Comparison of ENCODE assay signal across 11 cellular contexts in genomic region chr1:172287207-172287606, GRCh38.
DNase-seq lines count a peak whose midpoint lies in the region; ATAC-seq and TF ChIP-seq lines count a peak whose summit lies in the region.
"Had no signal": no experiment of that assay in that cellular context is flagged by ENCODE, and none has a peak within 500 bp of the region (broad histone marks: within the 10 kb centered on the region; RNA-seq: fewer than 3 reads in every experiment).

No MANE protein-coding gene starts in this region.

- no peak for ATAC-seq in GM21381 (IDR thresholded peaks at IDR 0.05; ENCODE audit: unreplicated experiment)
- ATAC-seq in activated CD4-positive, CD25-positive, alpha-beta regulatory T cell treated with anti-CD3 and anti-CD28 coated beads, Interleukin-2, amount 50 U/mL, for 24 hours: no peak
- ATAC-seq in HG03432 (IDR thresholded peaks at IDR 0.05; ENCODE audit: unreplicated experiment): no peak

- H3K27me3 ChIP-seq in SK-N-SH (ENCODE audit: insufficient read depth): no peaks in the 10 kb centered on the region

- no peak for TF ChIP-seq CTCF in SK-N-SH (IDR thresholded peaks at IDR 0.05)
- no peak for TF ChIP-seq CTCF in fibroblast of villous mesenchyme (IDR thresholded peaks at IDR 0.05; ENCODE audit: insufficient read depth, low read depth, low read length)

- peak in 1 of 2 experiments; percentile 39; a peak in 1 of 4 replicates for TF ChIP-seq EP300 in SK-N-SH (IDR thresholded peaks at IDR 0.05; ENCODE audit: borderline replicate concordance in 1 of 2, low read depth in 1 of 2, low read length in 1 of 2)

- H3K27ac ChIP-seq in SK-N-SH (ENCODE audit: low read depth in 2 of 2, low read length in 1 of 2): peak overlapping the region; percentile 69 to 89

- no peaks in the 10 kb centered on the region for H3K9me2 ChIP-seq in SK-N-SH

- H3F3A ChIP-seq in SK-N-SH (replicated peaks; ENCODE audit: insufficient read depth): peaks cover 11% of the 10 kb centered on the region

- no peaks in the 10 kb centered on the region for H3K9me3 ChIP-seq in SK-N-SH

- peaks cover 6% of the 10 kb centered on the region for H3K4me1 Mint-ChIP-seq in activated T-helper 1 cell treated with anti-CD3 and anti-CD28 coated beads, Interleukin-12 subunit alpha, Interleukin-12 subunit beta, Interleukin-2, Interleukin-4 antibody, amounts not matched to agents 30 ng/mL and 10 ng/mL and 1 ng/mL, durations not matched to agents 14 hours and 24 hours and 36 hours (ENCODE audit: low read depth)
- H3K4me1 Mint-ChIP-seq: CD4-positive, CD25-positive, alpha-beta regulatory T cell had no signal

- H3K79me2 ChIP-seq in SK-N-SH (ENCODE audit: insufficient read depth): no peaks in the 10 kb centered on the region

- H3K4me2 ChIP-seq in SK-N-SH: peak overlapping the region; percentile 44; the same call in 1 of the 2 replicates

- peaks cover under 1% of the 10 kb centered on the region for H3K36me3 Mint-ChIP-seq in activated T-helper 1 cell treated with anti-CD3 and anti-CD28 coated beads, Interleukin-12 subunit alpha, Interleukin-12 subunit beta, Interleukin-2, Interleukin-4 antibody, amounts not matched to agents 30 ng/mL and 10 ng/mL and 1 ng/mL, durations not matched to agents 14 hours and 24 hours and 36 hours (ENCODE audit: low read depth)
- H3K36me3 Mint-ChIP-seq: CD4-positive, CD25-positive, alpha-beta regulatory T cell had no signal

- no peak overlapping the region for H3K4me3 Mint-ChIP-seq in activated T-helper 1 cell treated with anti-CD3 and anti-CD28 coated beads, Interleukin-12 subunit alpha, Interleukin-12 subunit beta, Interleukin-2, Interleukin-4 antibody, amounts not matched to agents 30 ng/mL and 10 ng/mL and 1 ng/mL, durations not matched to agents 14 hours and 24 hours and 36 hours
- H3K4me3 Mint-ChIP-seq: CD4-positive, CD25-positive, alpha-beta regulatory T cell had no signal

- H3K4me3 ChIP-seq in SK-N-SH (ENCODE audit: low read depth in 2 of 2, low read length in 1 of 2): no peak overlapping the region
- no peak overlapping the region for H3K4me3 ChIP-seq in fibroblast of villous mesenchyme (ENCODE audit: low read depth, low read length)

- intact Hi-C loops in activated T-helper 1 cell treated with anti-CD3 and anti-CD28 coated beads, Interleukin-12 subunit alpha, Interleukin-12 subunit beta, Interleukin-2, Interleukin-4 antibody, amounts not matched to agents 30 ng/mL and 10 ng/mL and 1 ng/mL, durations not matched to agents 14 hours and 24 hours and 36 hours (cut with micrococcal nuclease): no loop called here

- peaks cover 6 to 9% of the 10 kb centered on the region in 2 experiments; a peak in 2 of 4 replicates for H3K4me1 ChIP-seq in SK-N-SH (ENCODE audit: control insufficient read depth in 1 of 2, insufficient read depth in 2 of 2, low read depth in 1 of 2, low read length in 1 of 2)

- no peak overlapping the region for H3K9ac ChIP-seq in SK-N-SH

- CTCF ChIA-PET in SK-N-SH (lab: Yijun Ruan, JAX): no interaction called here

- peaks cover 2% of the 10 kb centered on the region for H3K9me3 Mint-ChIP-seq in activated T-helper 1 cell treated with anti-CD3 and anti-CD28 coated beads, Interleukin-12 subunit alpha, Interleukin-12 subunit beta, Interleukin-2, Interleukin-4 antibody, amounts not matched to agents 30 ng/mL and 10 ng/mL and 1 ng/mL, durations not matched to agents 14 hours and 24 hours and 36 hours

- DNase-seq in Ammon's horn (ENCODE audit: low spot score) (peak; percentile 38), SK-N-SH (no peak), fibroblast of villous mesenchyme (ENCODE audit: low read depth) (peak; percentile 75), pons (ENCODE audit: low spot score) (peak; percentile 38)
- no peak for DNase-seq in activated T-helper 1 cell treated with anti-CD3 and anti-CD28 coated beads, Interleukin-12 subunit alpha, Interleukin-12 subunit beta, Interleukin-2, Interleukin-4 antibody, amounts not matched to agents 30 ng/mL and 10 ng/mL and 1 ng/mL, durations not matched to agents 14 hours and 24 hours and 36 hours (ENCODE audit: low spot score)
- DNase-seq: CD4-positive, CD25-positive, alpha-beta regulatory T cell; H7; T-helper 9 cell had no signal

- H3K27ac Mint-ChIP-seq in activated T-helper 1 cell treated with anti-CD3 and anti-CD28 coated beads, Interleukin-12 subunit alpha, Interleukin-12 subunit beta, Interleukin-2, Interleukin-4 antibody, amounts not matched to agents 30 ng/mL and 10 ng/mL and 1 ng/mL, durations not matched to agents 14 hours and 24 hours and 36 hours: no peak overlapping the region
- H3K27ac Mint-ChIP-seq: CD4-positive, CD25-positive, alpha-beta regulatory T cell had no signal

- no peaks in the 10 kb centered on the region for H4K20me1 ChIP-seq in SK-N-SH (ENCODE audit: insufficient read depth)

- no peak for TF ChIP-seq RAD21 in SK-N-SH (IDR thresholded peaks at IDR 0.05; ENCODE audit: low read length)

- POLR2A ChIA-PET in SK-N-SH (lab: Yijun Ruan, JAX): no interaction called here

- H2AFZ ChIP-seq in SK-N-SH (ENCODE audit: low read depth): no peak overlapping the region

- no peaks in the 10 kb centered on the region for H3K36me3 ChIP-seq in SK-N-SH (replicated peaks in 1 of 2; ENCODE audit: control insufficient read depth in 1 of 2, insufficient read depth in 2 of 2, low read length in 1 of 2)

- H3K27me3 Mint-ChIP-seq in activated T-helper 1 cell treated with anti-CD3 and anti-CD28 coated beads, Interleukin-12 subunit alpha, Interleukin-12 subunit beta, Interleukin-2, Interleukin-4 antibody, amounts not matched to agents 30 ng/mL and 10 ng/mL and 1 ng/mL, durations not matched to agents 14 hours and 24 hours and 36 hours (ENCODE audit: insufficient read depth): no peaks in the 10 kb centered on the region
- H3K27me3 Mint-ChIP-seq: CD4-positive, CD25-positive, alpha-beta regulatory T cell had no signal

TF ChIP-seq in SK-N-SH, 30 proteins besides CTCF, POLR2A, EP300 and RAD21 (continues in another document):
- TF ChIP-seq POLR2AphosphoS5 (IDR thresholded peaks at IDR 0.05; ENCODE audit: low read depth, low read length) (no peak; the same call in 1 of the 2 replicates), TCF12 (IDR thresholded peaks at IDR 0.05) (peak; percentile 71), NFIC (IDR thresholded peaks at IDR 0.05; ENCODE audit: borderline replicate concordance) (peak; percentile 86), PBX3 (IDR thresholded peaks at IDR 0.05) (peak; percentile 91), REST (IDR thresholded peaks at IDR 0.05; ENCODE audit: low read depth, low read length) (no peak), TEAD4 (IDR thresholded peaks at IDR 0.05; ENCODE audit: borderline replicate concordance, insufficient read depth) (no peak), RXRA (IDR thresholded peaks at IDR 0.05; ENCODE audit: borderline replicate concordance, low read depth) (peak; percentile 30; the same call in 1 of the 2 replicates), EZH2phosphoT487 (IDR thresholded peaks at IDR 0.05; ENCODE audit: borderline replicate concordance, low read depth) (no peak), FOXM1 (IDR thresholded peaks at IDR 0.05; ENCODE audit: low read depth) (no peak), MAX (IDR thresholded peaks at IDR 0.05; ENCODE audit: low read depth) (no peak), FOSL2 (IDR thresholded peaks at IDR 0.05; ENCODE audit: borderline replicate concordance, low read depth) (peak; percentile 67; the same call in 1 of the 2 replicates), JUND (IDR thresholded peaks at IDR 0.05) (peak; percentile 54), CHD2 (IDR thresholded peaks at IDR 0.05; ENCODE audit: low read length, partially characterized antibody) (no peak)

Comparison
In these comparisons a context has a peak if more than half of its experiments do, and no peak if none do; other contexts are left out.
1. DNase-seq: peak in Ammon's horn (single experiment), fibroblast of villous mesenchyme (single experiment) and pons (single experiment); none in SK-N-SH (single experiment) and activated T-helper 1 cell treated with anti-CD3 and anti-CD28 coated beads, Interleukin-12 subunit alpha, Interleukin-12 subunit beta, Interleukin-2, Interleukin-4 antibody, amounts not matched to agents 30 ng/mL and 10 ng/mL and 1 ng/mL, durations not matched to agents 14 hours and 24 hours and 36 hours (single experiment).